ENCODE assay signal across 13 cellular contexts in genomic region chr16:2043980-2044451, GRCh38. TPM values are rescaled to one million over a fixed set of nuclear protein-coding genes. Genes with fewer than 3 reads are reported as not detected.
DNase-seq lines count a peak whose midpoint lies in the region; ATAC-seq and TF ChIP-seq lines count a peak whose summit lies in the region.
"Had no signal": no experiment of that assay in that cellular context is flagged by ENCODE, and none has a peak within 500 bp of the region (broad histone marks: within the 10 kb centered on the region; RNA-seq: fewer than 3 reads in every experiment).

No MANE protein-coding gene starts in this region.

- ATAC-seq in stimulated activated naive B cell treated with anti-CD40 and anti-IgM and Interleukin-4, amounts not matched to agents 10 μg/mL and 1 μg/mL and 100 μg/mL, for 72 hours (replicated peaks), result peak in 1 of 2 donors; percentile 9
- no peak for ATAC-seq in activated CD8-positive, alpha-beta T cell treated with anti-CD3 and anti-CD28 coated beads, Interleukin-2, amount 10 ng/mL, durations not matched to agents 7 days and 5 days
- ATAC-seq: activated CD8-positive, alpha-beta T cell treated with anti-CD3 and anti-CD28 coated beads for 36 hours; K562; stimulated activated naive CD8-positive, alpha-beta T cell treated with anti-CD3 and anti-CD28 coated beads, Interleukin-15, amount 100 ng/mL, for 72 hours had no signal

- H3K27me3 ChIP-seq in right atrium auricular region, result no peaks in the 10 kb centered on the region

- CTCF ChIA-PET in OCI-LY7 (lab: Charles Lee; ENCODE audit: unreplicated experiment), result no interaction called here
- CTCF ChIA-PET in activated CD8-positive, alpha-beta T cell treated with anti-CD3 and anti-CD28 coated beads, Interleukin-2, amount 10 ng/mL, durations not matched to agents 7 days and 5 days (lab: Charles Lee), result no interaction called here

- peak overlapping the region; percentile 4 to 23 for H3K27ac ChIP-seq in right atrium auricular region
- no peak overlapping the region for H3K27ac ChIP-seq in OCI-LY7 (ENCODE audit: low read depth, low read length, poor library complexity, severe bottlenecking)
- H3K27ac ChIP-seq: epithelial cell of prostate had no signal

- H3K36me3 ChIP-seq in right atrium auricular region, result peaks cover 2% of the 10 kb centered on the region
- peaks cover 11% of the 10 kb centered on the region; the same call in 1 of the 2 replicates for H3K36me3 ChIP-seq in OCI-LY7 (ENCODE audit: insufficient read depth, low read length)

- no TSS peak for BruUV-seq in OCI-LY7 (replicated peaks; lab: Mats Ljungman, UMichigan)

- H3K4me1 ChIP-seq in right atrium auricular region (peaks cover 0 to 89% of the 10 kb centered on the region in 2 donors), OCI-LY7 (ENCODE audit: insufficient read depth, low read length, poor library complexity, severe bottlenecking) (peaks cover 18% of the 10 kb centered on the region)

- DNase-seq in GM13976 (ENCODE audit: low spot score), result peak; percentile 57
- DNase-seq in SHP77 treated with DMSO at 0.1 percent for 48 hours (lab: John Stamatoyannopoulos, UW), result peak; percentile 63
- no peak for DNase-seq in right atrium auricular region (ENCODE audit: low spot score)
- peak; percentile 35 for DNase-seq in stimulated activated naive B cell treated with anti-CD40 and anti-IgM and Interleukin-4, amounts not matched to agents 10 μg/mL and 1 μg/mL and 100 μg/mL, for 72 hours
- DNase-seq in OCI-LY7 (ENCODE audit: low spot score), result no peak
- no peak for DNase-seq in NCI-H1417 (lab: John Stamatoyannopoulos, UW)
- no peak for DNase-seq in activated CD8-positive, alpha-beta T cell treated with anti-CD3 and anti-CD28 coated beads, Interleukin-2, amount 10 ng/mL, durations not matched to agents 7 days and 5 days
- DNase-seq: activated CD8-positive, alpha-beta T cell treated with anti-CD3 and anti-CD28 coated beads for 36 hours; activated effector memory CD4-positive, alpha-beta T cell treated with anti-CD3 and anti-CD28 coated beads, Interleukin-2, amount 50 U/mL, for 16 hours; NCI-H1436 treated with DMSO at 0.1 percent for 48 hours; stimulated activated naive CD8-positive, alpha-beta T cell treated with anti-CD3 and anti-CD28 coated beads, Interleukin-15, amount 100 ng/mL, for 72 hours had no signal

- no peaks in the 10 kb centered on the region for H3K27me3 Mint-ChIP-seq in stimulated activated naive B cell treated with anti-CD40 and anti-IgM and Interleukin-4, amounts not matched to agents 10 μg/mL and 1 μg/mL and 100 μg/mL, for 72 hours
- no peaks in the 10 kb centered on the region for H3K27me3 Mint-ChIP-seq in activated CD8-positive, alpha-beta T cell treated with anti-CD3 and anti-CD28 coated beads, Interleukin-2, amount 10 ng/mL, durations not matched to agents 7 days and 5 days (ENCODE audit: low read depth)
- H3K27me3 Mint-ChIP-seq: activated CD8-positive, alpha-beta T cell treated with anti-CD3 and anti-CD28 coated beads for 36 hours; stimulated activated naive CD8-positive, alpha-beta T cell treated with anti-CD3 and anti-CD28 coated beads, Interleukin-15, amount 100 ng/mL, for 72 hours had no signal

- no peaks in the 10 kb centered on the region for H3K9me2 ChIP-seq in OCI-LY7 (ENCODE audit: insufficient read depth, low read length)

- peaks cover 24 to 38% of the 10 kb centered on the region in 2 donors for H3K4me1 Mint-ChIP-seq in stimulated activated naive B cell treated with anti-CD40 and anti-IgM and Interleukin-4, amounts not matched to agents 10 μg/mL and 1 μg/mL and 100 μg/mL, for 72 hours
- peaks cover 19% of the 10 kb centered on the region for H3K4me1 Mint-ChIP-seq in activated CD8-positive, alpha-beta T cell treated with anti-CD3 and anti-CD28 coated beads, Interleukin-2, amount 10 ng/mL, durations not matched to agents 7 days and 5 days (ENCODE audit: low read depth)

- intact Hi-C loops in OCI-LY7 (cut with micrococcal nuclease; ENCODE audit: unreplicated experiment), result no loop called here

- in situ Hi-C loops in GM13976 (cut with MboI; ENCODE audit: low sequenced_read_pairs, unreplicated experiment), result no loop called here

- no peaks in the 10 kb centered on the region for H3K9me3 ChIP-seq in right atrium auricular region
- H3K9me3 ChIP-seq in OCI-LY7 (ENCODE audit: low read length), result no peaks in the 10 kb centered on the region

- peaks cover 10% of the 10 kb centered on the region; the same call in 1 of the 2 replicates for H3K79me2 ChIP-seq in OCI-LY7 (ENCODE audit: insufficient read depth, low read depth, low read length)

- H3K27ac Mint-ChIP-seq in stimulated activated naive B cell treated with anti-CD40 and anti-IgM and Interleukin-4, amounts not matched to agents 10 μg/mL and 1 μg/mL and 100 μg/mL, for 72 hours, result peak overlapping the region; percentile 47
- no peak overlapping the region for H3K27ac Mint-ChIP-seq in activated CD8-positive, alpha-beta T cell treated with anti-CD3 and anti-CD28 coated beads, Interleukin-2, amount 10 ng/mL, durations not matched to agents 7 days and 5 days
- H3K27ac Mint-ChIP-seq: activated CD8-positive, alpha-beta T cell treated with anti-CD3 and anti-CD28 coated beads for 36 hours; stimulated activated naive CD8-positive, alpha-beta T cell treated with anti-CD3 and anti-CD28 coated beads, Interleukin-15, amount 100 ng/mL, for 72 hours had no signal

- no peaks in the 10 kb centered on the region; the same call in 1 of the 2 replicates for H4K20me1 ChIP-seq in OCI-LY7 (ENCODE audit: insufficient read depth, low read length)

- H3K4me3 ChIP-seq in right atrium auricular region (no peak overlapping the region), OCI-LY7 (ENCODE audit: low read depth, low read length, poor library complexity, severe bottlenecking) (no peak overlapping the region)
- H3K4me3 ChIP-seq: K562 had no signal

- no peak overlapping the region for H2AFZ ChIP-seq in OCI-LY7 (ENCODE audit: low read length)

- no peaks in the 10 kb centered on the region for H3K9me3 Mint-ChIP-seq in stimulated activated naive B cell treated with anti-CD40 and anti-IgM and Interleukin-4, amounts not matched to agents 10 μg/mL and 1 μg/mL and 100 μg/mL, for 72 hours
- H3K9me3 Mint-ChIP-seq in activated CD8-positive, alpha-beta T cell treated with anti-CD3 and anti-CD28 coated beads, Interleukin-2, amount 10 ng/mL, durations not matched to agents 7 days and 5 days (ENCODE audit: insufficient read depth), result no peaks in the 10 kb centered on the region
- H3K9me3 Mint-ChIP-seq: activated CD8-positive, alpha-beta T cell treated with anti-CD3 and anti-CD28 coated beads for 36 hours; stimulated activated naive CD8-positive, alpha-beta T cell treated with anti-CD3 and anti-CD28 coated beads, Interleukin-15, amount 100 ng/mL, for 72 hours had no signal

- H3K4me2 ChIP-seq in OCI-LY7 (ENCODE audit: low read length), result no peak overlapping the region

- peaks cover 4 to 8% of the 10 kb centered on the region in 2 donors for H3K36me3 Mint-ChIP-seq in stimulated activated naive B cell treated with anti-CD40 and anti-IgM and Interleukin-4, amounts not matched to agents 10 μg/mL and 1 μg/mL and 100 μg/mL, for 72 hours
- H3K36me3 Mint-ChIP-seq in activated CD8-positive, alpha-beta T cell treated with anti-CD3 and anti-CD28 coated beads, Interleukin-2, amount 10 ng/mL, durations not matched to agents 7 days and 5 days (ENCODE audit: low read depth), result no peaks in the 10 kb centered on the region

- H3K4me3 Mint-ChIP-seq in stimulated activated naive B cell treated with anti-CD40 and anti-IgM and Interleukin-4, amounts not matched to agents 10 μg/mL and 1 μg/mL and 100 μg/mL, for 72 hours, result peak overlapping the region; percentile 6 to 22
- H3K4me3 Mint-ChIP-seq in activated CD8-positive, alpha-beta T cell treated with anti-CD3 and anti-CD28 coated beads, Interleukin-2, amount 10 ng/mL, durations not matched to agents 7 days and 5 days, result no peak overlapping the region
- H3K4me3 Mint-ChIP-seq: activated CD8-positive, alpha-beta T cell treated with anti-CD3 and anti-CD28 coated beads for 36 hours; stimulated activated naive CD8-positive, alpha-beta T cell treated with anti-CD3 and anti-CD28 coated beads, Interleukin-15, amount 100 ng/mL, for 72 hours had no signal

- no peak for TF ChIP-seq CTCF in GM13976 (IDR thresholded peaks at IDR 0.05; ENCODE audit: borderline replicate concordance, control extremely low read depth, extremely low read depth, insufficient read depth, missing control alignments)
- no peak for TF ChIP-seq CTCF in right atrium auricular region (IDR thresholded peaks at IDR 0.05)
- no peak for TF ChIP-seq CTCF in OCI-LY7 (conservative IDR thresholded peaks at IDR 0.05; ENCODE audit: low read length)

- POLR2A ChIA-PET in OCI-LY7 (lab: Charles Lee), result no interaction called here
- POLR2A ChIA-PET in activated CD8-positive, alpha-beta T cell treated with anti-CD3 and anti-CD28 coated beads, Interleukin-2, amount 10 ng/mL, durations not matched to agents 7 days and 5 days (lab: Charles Lee), result interaction anchor here (1.0 kb wide), 1 partner anchor 40 kb away, joined by 3 read pairs; no protein-coding TSS in a partner anchor

RNA-seq across cellular contexts. Expression of gene NTHL1, which starts 3.6 kb away (rescaled TPM):
- total RNA-seq in right atrium auricular region, result 10 to 100 TPM; 10.3 to 17.7 TPM
- total RNA-seq in OCI-LY7 (2014; rRNA removed; shearing (Covaris generic)), result 50.9 and 56.2 TPM in 2 replicates
- 44.6 and 51.5 TPM in 2 replicates for total RNA-seq in OCI-LY7 (2022)
- 10 to 100 TPM; 29.9 to 35.3 TPM for total RNA-seq in activated CD8-positive, alpha-beta T cell treated with anti-CD3 and anti-CD28 coated beads, Interleukin-2, amount 10 ng/mL, durations not matched to agents 7 days and 5 days

RNA-seq across cellular contexts. Expression of gene TSC2, which starts 3.8 kb away (rescaled TPM):
- total RNA-seq in right atrium auricular region (10 to 100 TPM; 42.4 to 43.2 TPM), OCI-LY7 (2022) (152 and 160 TPM in 2 replicates)
- total RNA-seq in OCI-LY7 (2014; rRNA removed; shearing (Covaris generic)), result 42.8 and 57.2 TPM in 2 replicates
- 10 to 100 TPM; 87.9 to 97.4 TPM for total RNA-seq in activated CD8-positive, alpha-beta T cell treated with anti-CD3 and anti-CD28 coated beads, Interleukin-2, amount 10 ng/mL, durations not matched to agents 7 days and 5 days

RNA-seq across cellular contexts. Expression of gene NHERF2, which starts 17.3 kb away (rescaled TPM):
- total RNA-seq in right atrium auricular region (100 to 1,000 TPM; 187 to 213 TPM), OCI-LY7 (2022) (0.27 and 0.31 TPM in 2 replicates)
- not detected in 2 replicates for total RNA-seq in OCI-LY7 (2014; rRNA removed; shearing (Covaris generic))
- total RNA-seq in activated CD8-positive, alpha-beta T cell treated with anti-CD3 and anti-CD28 coated beads, Interleukin-2, amount 10 ng/mL, durations not matched to agents 7 days and 5 days, result 1 to 10 TPM; 1.4 to 2.8 TPM

RNA-seq across cellular contexts. Expression of gene NPW, which starts 24.4 kb away (rescaled TPM):
- total RNA-seq in right atrium auricular region, result not detected
- total RNA-seq in OCI-LY7 (2014; rRNA removed; shearing (Covaris generic)), result 0.85 and 0.88 TPM in 2 replicates
- 1.3 and 3.7 TPM in 2 replicates for total RNA-seq in OCI-LY7 (2022)
- under 1 TPM in 1 of 2 experiments, not detected in 1; 0.73 TPM for total RNA-seq in activated CD8-positive, alpha-beta T cell treated with anti-CD3 and anti-CD28 coated beads, Interleukin-2, amount 10 ng/mL, durations not matched to agents 7 days and 5 days

RNA-seq across cellular contexts. Expression of gene ZNF598, which starts 34.4 kb away (rescaled TPM):
- total RNA-seq in right atrium auricular region (10 to 100 TPM; 11.4 to 19.9 TPM), OCI-LY7 (2022) (80.4 and 83.8 TPM in 2 replicates)
- 26.3 and 37.2 TPM in 2 replicates for total RNA-seq in OCI-LY7 (2014; rRNA removed; shearing (Covaris generic))
- 10 to 100 TPM; 75.1 to 75.9 TPM for total RNA-seq in activated CD8-positive, alpha-beta T cell treated with anti-CD3 and anti-CD28 coated beads, Interleukin-2, amount 10 ng/mL, durations not matched to agents 7 days and 5 days

Comparison
In these comparisons a context has a peak if more than half of its experiments do, and no peak if none do; other contexts are left out.
1. DNase-seq: peak in GM13976 (single experiment), SHP77 treated with DMSO at 0.1 percent for 48 hours (single experiment) and stimulated activated naive B cell treated with anti-CD40 and anti-IgM and Interleukin-4, amounts not matched to agents 10 μg/mL and 1 μg/mL and 100 μg/mL, for 72 hours (single experiment); none in right atrium auricular region (single experiment), OCI-LY7 (single experiment), NCI-H1417 (0 of 3) and activated CD8-positive, alpha-beta T cell treated with anti-CD3 and anti-CD28 coated beads, Interleukin-2, amount 10 ng/mL, durations not matched to agents 7 days and 5 days (single experiment).
2. RNA of gene NHERF2, which starts 17.3 kb away (total RNA-seq): 187 to 213 TPM in right atrium auricular region; 1.4 to 2.8 TPM in activated CD8-positive, alpha-beta T cell treated with anti-CD3 and anti-CD28 coated beads, Interleukin-2, amount 10 ng/mL, durations not matched to agents 7 days and 5 days and 0.27 to 0.31 TPM in OCI-LY7; every median in the first group is over 10 times any median in the second.